1 cellular context compared by ENCODE assay signal in genomic region chr20:45812157-45813005, GRCh38.
TF ChIP-seq lines count a peak whose summit lies in the region.

UBE2C (plus strand) TSS chr20:45812644; CDS start chr20:45812696, 52 bp downstream.

TF ChIP-seq in GM12878, 131 proteins besides CTCF, POLR2A, EP300 and RAD21 (continued from another document and continues in another):
- no peak for TF ChIP-seq SPI1 (IDR thresholded peaks at IDR 0.05; ENCODE audit: borderline replicate concordance, insufficient read depth, low read depth, low read length)
- TF ChIP-seq STAT1 (conservative IDR thresholded peaks at IDR 0.05): no peak
- 0 out of 2 replicates have a peak, but pooled peaks have one; percentile 15 for TF ChIP-seq YY1 (IDR thresholded peaks at IDR 0.05; ENCODE audit: low read depth, low read length)
- TF ChIP-seq JUND (IDR thresholded peaks at IDR 0.05; ENCODE audit: low read depth, low read length): no peak
- peak; percentile 95 for TF ChIP-seq GATAD2B (conservative IDR thresholded peaks at IDR 0.05; ENCODE audit: low read depth)
- TF ChIP-seq CUX1 (IDR thresholded peaks at IDR 0.05; ENCODE audit: insufficient replicate concordance, low read depth, low read length): peak; percentile 11
- no peak; a peak in 1 of 4 replicates for TF ChIP-seq BHLHE40 (IDR thresholded peaks at IDR 0.05; ENCODE audit: borderline replicate concordance in 1 of 2, low read depth in 2 of 2, low read length in 1 of 2)
- TF ChIP-seq IKZF1 (conservative IDR thresholded peaks at IDR 0.05): peak; percentile 57; the same call in 1 of the 2 replicates
- 0 out of 2 replicates have a peak, but pooled peaks have one; percentile 21 for TF ChIP-seq ZBTB40 (IDR thresholded peaks at IDR 0.05; ENCODE audit: borderline replicate concordance)
- peak; percentile 98 for TF ChIP-seq E2F4 (IDR thresholded peaks at IDR 0.05; ENCODE audit: low read depth, low read length)
- no peak for TF ChIP-seq ZBED1 (IDR thresholded peaks at IDR 0.05; ENCODE audit: borderline replicate concordance)
- TF ChIP-seq SMAD5 (IDR thresholded peaks at IDR 0.05; ENCODE audit: low read depth): no peak
- no peak for TF ChIP-seq KDM1A (IDR thresholded peaks at IDR 0.05; ENCODE audit: borderline replicate concordance)
- no peak for TF ChIP-seq ZSCAN29 (IDR thresholded peaks at IDR 0.05)
- no peak for TF ChIP-seq ZNF592 (IDR thresholded peaks at IDR 0.05)
- no peak for TF ChIP-seq SUPT20H (IDR thresholded peaks at IDR 0.05; ENCODE audit: borderline replicate concordance, control insufficient read depth, low read depth, low read length)
- no peak for TF ChIP-seq E4F1 (IDR thresholded peaks at IDR 0.05; ENCODE audit: borderline replicate concordance, partially characterized antibody)
- TF ChIP-seq SRF (IDR thresholded peaks at IDR 0.05; ENCODE audit: low read depth in 2 of 2, low read length in 2 of 2): no peak
- TF ChIP-seq SREBF2 (IDR thresholded peaks at IDR 0.05; ENCODE audit: low read length): no peak
- no peak for TF ChIP-seq TCF12 (IDR thresholded peaks at IDR 0.05; ENCODE audit: low read depth, low read length)
- peak; percentile 8; the same call in 1 of the 2 replicates for TF ChIP-seq FOXK2 (IDR thresholded peaks at IDR 0.05)
- TF ChIP-seq IRF4 (IDR thresholded peaks at IDR 0.05; ENCODE audit: low read depth, low read length): no peak
- TF ChIP-seq LARP7 (IDR thresholded peaks at IDR 0.05): peak; percentile 62; the same call in 1 of the 2 replicates
- TF ChIP-seq RCOR1 (conservative IDR thresholded peaks at IDR 0.05; ENCODE audit: low read depth, low read length): no peak
- TF ChIP-seq ESRRA (IDR thresholded peaks at IDR 0.05; ENCODE audit: low read length): no peak
- peak; percentile 60; the same call in 1 of the 2 replicates for TF ChIP-seq RFX5 (IDR thresholded peaks at IDR 0.05; ENCODE audit: low read depth, low read length)
- no peak for TF ChIP-seq MYB (IDR thresholded peaks at IDR 0.05; ENCODE audit: borderline replicate concordance, low read depth, low read length)
- no peak for TF ChIP-seq ZBTB4 (CRISPR knock-in tag; IDR thresholded peaks at IDR 0.05)
- TF ChIP-seq IRF3 (IDR thresholded peaks at IDR 0.05): peak; percentile 98
- TF ChIP-seq NKRF (conservative IDR thresholded peaks at IDR 0.05): peak; percentile 100
